Comparison of ENCODE assay signal across 24 cellular contexts in the genomic region with DNA sequence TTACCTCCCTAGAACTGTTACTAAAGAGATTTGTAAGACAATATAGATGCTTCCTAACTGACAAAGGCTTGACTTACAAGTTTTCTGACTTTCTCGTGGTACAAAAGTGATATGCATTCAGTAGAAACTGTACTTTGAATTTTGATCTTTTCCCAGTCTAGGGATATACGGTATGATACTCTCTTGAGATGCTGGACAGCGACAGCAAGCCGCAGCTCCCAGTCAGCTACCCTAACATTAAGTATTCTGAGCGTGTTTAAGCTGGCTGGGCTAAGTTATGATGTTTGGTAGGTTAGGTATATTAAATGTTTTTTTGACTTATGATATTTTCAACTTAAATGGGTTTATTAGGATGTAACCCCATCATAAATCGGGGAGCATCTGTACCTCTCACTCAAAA.
"Had no signal": no experiment of that assay in that cellular context is flagged by ENCODE, and none has a peak within 500 bp of the region (broad histone marks: within the 10 kb centered on the region; RNA-seq: fewer than 3 reads in every experiment).

No MANE protein-coding gene starts in this region.

- H3K4me1 Mint-ChIP-seq: activated CD4-positive, alpha-beta T cell treated with anti-CD3 and anti-CD28 coated beads, Interleukin-2, amount 10 ng/mL, durations not matched to agents 24 days and 14 days; brain; naive B cell had no signal

- H3K27me3 ChIP-seq: dorsolateral prefrontal cortex, gastrocnemius medialis, right lobe of liver, thyroid gland had no signal

- H3K4me3 Mint-ChIP-seq: activated CD4-positive, alpha-beta T cell treated with anti-CD3 and anti-CD28 coated beads, Interleukin-2, amount 10 ng/mL, durations not matched to agents 24 days and 14 days; activated CD8-positive, alpha-beta T cell treated with anti-CD3 and anti-CD28 coated beads for 36 hours; activated naive CD8-positive, alpha-beta T cell treated with anti-CD3 and anti-CD28 coated beads, Interleukin-2, amount 50 U/mL, for 24 hours; activated T-helper 1 cell treated with anti-CD3 and anti-CD28 coated beads, Interleukin-12 subunit alpha, Interleukin-12 subunit beta, Interleukin-2, Interleukin-4 antibody, amounts not matched to agents 30 ng/mL and 10 ng/mL and 1 ng/mL, durations not matched to agents 14 hours and 24 hours and 36 hours; brain; effector memory CD8-positive, alpha-beta T cell; naive B cell; stimulated activated naive CD8-positive, alpha-beta T cell treated with anti-CD3 and anti-CD28 coated beads, Interleukin-15, Interleukin-2, amounts not matched to agents 100 ng/mL and 50 ng/mL, for 24 hours had no signal

- DNase-seq: activated CD4-positive, alpha-beta T cell treated with anti-CD3 and anti-CD28 coated beads, Interleukin-2, amount 10 ng/mL, durations not matched to agents 24 days and 14 days; activated CD8-positive, alpha-beta T cell treated with anti-CD3 and anti-CD28 coated beads for 36 hours; activated gamma-delta T cell; activated naive CD4-positive, alpha-beta T cell treated with anti-CD3 and anti-CD28 coated beads, Interleukin-2, amount 50 U/mL, for 16 hours; activated naive CD8-positive, alpha-beta T cell treated with anti-CD3 and anti-CD28 coated beads, Interleukin-2, amount 50 U/mL, for 24 hours; caudate nucleus; dorsolateral prefrontal cortex; effector memory CD8-positive, alpha-beta T cell; gastrocnemius medialis; head of caudate nucleus; islet precursor cell; left colon; naive B cell; nucleus accumbens; right lobe of liver; stimulated activated CD4-positive, alpha-beta T cell treated with anti-CD3 and anti-CD28 coated beads, Interleukin-1b, Interleukin-23, amount 100 ng/mL, for 48 hours; substantia nigra; thyroid gland had no signal

- H3K4me3 ChIP-seq: dorsolateral prefrontal cortex, gastrocnemius medialis, right lobe of liver, skin epidermis, thyroid gland had no signal

- H3K4me1 ChIP-seq: gastrocnemius medialis, right lobe of liver, thyroid gland had no signal

- H3K9me3 Mint-ChIP-seq: activated CD8-positive, alpha-beta T cell treated with anti-CD3 and anti-CD28 coated beads for 36 hours; activated naive CD8-positive, alpha-beta T cell treated with anti-CD3 and anti-CD28 coated beads, Interleukin-2, amount 50 U/mL, for 24 hours; activated T-helper 1 cell treated with anti-CD3 and anti-CD28 coated beads, Interleukin-12 subunit alpha, Interleukin-12 subunit beta, Interleukin-2, Interleukin-4 antibody, amounts not matched to agents 30 ng/mL and 10 ng/mL and 1 ng/mL, durations not matched to agents 14 hours and 24 hours and 36 hours; effector memory CD8-positive, alpha-beta T cell; stimulated activated naive CD8-positive, alpha-beta T cell treated with anti-CD3 and anti-CD28 coated beads, Interleukin-15, Interleukin-2, amounts not matched to agents 100 ng/mL and 50 ng/mL, for 24 hours had no signal

- H3K9me3 ChIP-seq: gastrocnemius medialis, right lobe of liver, thyroid gland had no signal

- ATAC-seq: activated CD4-positive, CD25-positive, alpha-beta regulatory T cell treated with anti-CD3 and anti-CD28 coated beads, Interleukin-2, amount 50 U/mL, for 24 hours; activated CD8-positive, alpha-beta T cell treated with anti-CD3 and anti-CD28 coated beads for 36 hours; activated naive CD8-positive, alpha-beta T cell treated with anti-CD3 and anti-CD28 coated beads, Interleukin-2, amount 50 U/mL, for 24 hours; effector memory CD8-positive, alpha-beta T cell; esophagus mucosa; gastrocnemius medialis; left colon; right lobe of liver had no signal

- H3K27ac Mint-ChIP-seq: activated CD4-positive, alpha-beta T cell treated with anti-CD3 and anti-CD28 coated beads, Interleukin-2, amount 10 ng/mL, durations not matched to agents 24 days and 14 days; activated CD8-positive, alpha-beta T cell treated with anti-CD3 and anti-CD28 coated beads for 36 hours; activated naive CD8-positive, alpha-beta T cell treated with anti-CD3 and anti-CD28 coated beads, Interleukin-2, amount 50 U/mL, for 24 hours; activated T-helper 1 cell treated with anti-CD3 and anti-CD28 coated beads, Interleukin-12 subunit alpha, Interleukin-12 subunit beta, Interleukin-2, Interleukin-4 antibody, amounts not matched to agents 30 ng/mL and 10 ng/mL and 1 ng/mL, durations not matched to agents 14 hours and 24 hours and 36 hours; effector memory CD8-positive, alpha-beta T cell; stimulated activated naive CD8-positive, alpha-beta T cell treated with anti-CD3 and anti-CD28 coated beads, Interleukin-15, Interleukin-2, amounts not matched to agents 100 ng/mL and 50 ng/mL, for 24 hours had no signal

- H3K27me3 Mint-ChIP-seq: activated CD4-positive, alpha-beta T cell treated with anti-CD3 and anti-CD28 coated beads, Interleukin-2, amount 10 ng/mL, durations not matched to agents 24 days and 14 days; activated CD8-positive, alpha-beta T cell treated with anti-CD3 and anti-CD28 coated beads for 36 hours; activated naive CD8-positive, alpha-beta T cell treated with anti-CD3 and anti-CD28 coated beads, Interleukin-2, amount 50 U/mL, for 24 hours; brain; effector memory CD8-positive, alpha-beta T cell; naive B cell; stimulated activated naive CD8-positive, alpha-beta T cell treated with anti-CD3 and anti-CD28 coated beads, Interleukin-15, Interleukin-2, amounts not matched to agents 100 ng/mL and 50 ng/mL, for 24 hours had no signal
